17 cellular contexts compared by ENCODE assay signal in genomic region chr10:94107191-94107590, GRCh38.
DNase-seq lines count a peak whose midpoint lies in the region; FAIRE-seq and TF ChIP-seq lines count a peak whose summit lies in the region.
"Had no signal": no experiment of that assay in that cellular context is flagged by ENCODE, and none has a peak within 500 bp of the region (broad histone marks: within the 10 kb centered on the region; RNA-seq: fewer than 3 reads in every experiment).

No MANE protein-coding gene starts in this region.

- H3K36me3 Mint-ChIP-seq in T-helper 2 cell treated with Interferon-gamma antibody and Interleukin-4, amounts not matched to agents 5 μg/mL and 100 μg/mL, for 36 hours (ENCODE audit: low read depth) = no peaks in the 10 kb centered on the region

- H3K27ac Mint-ChIP-seq in T-helper 2 cell treated with Interferon-gamma antibody and Interleukin-4, amounts not matched to agents 5 μg/mL and 100 μg/mL, for 36 hours = no peak overlapping the region
- H3K27ac Mint-ChIP-seq: CD4-positive, alpha-beta T cell; H9 had no signal

- no peaks in the 10 kb centered on the region for H3K79me2 ChIP-seq in smooth muscle cell (ENCODE audit: low read depth)

- no peak for TF ChIP-seq CTCF in D721Med (IDR thresholded peaks at IDR 0.05; ENCODE audit: insufficient read depth, missing control alignments)
- TF ChIP-seq CTCF in WERI-Rb-1 (IDR thresholded peaks at IDR 0.05; ENCODE audit: low read depth, low read length) = no peak
- TF ChIP-seq CTCF in fibroblast of villous mesenchyme (IDR thresholded peaks at IDR 0.05; ENCODE audit: insufficient read depth, low read depth, low read length) = no peak
- no peak for TF ChIP-seq CTCF in smooth muscle cell (IDR thresholded peaks at IDR 0.05; ENCODE audit: borderline replicate concordance, insufficient read depth, poor library complexity, severe bottlenecking)
- no peak for TF ChIP-seq CTCF in brain microvascular endothelial cell (IDR thresholded peaks at IDR 0.05; ENCODE audit: low read depth, low read length, missing control alignments)
- TF ChIP-seq CTCF in vagina (IDR thresholded peaks at IDR 0.05) = no peak

- WGBS in smooth muscle cell (ENCODE audit: low lambda C conversion rate) = 6% methylated on average over 2 of the region's 2 CpGs

- H3K36me3 ChIP-seq in WERI-Rb-1 (no peaks in the 10 kb centered on the region), smooth muscle cell (ENCODE audit: low read depth) (no peaks in the 10 kb centered on the region), brain microvascular endothelial cell (replicated peaks) (no peaks in the 10 kb centered on the region), vagina (no peaks in the 10 kb centered on the region)

- H3K9me3 ChIP-seq in WERI-Rb-1 (ENCODE audit: severe bottlenecking) (no peaks in the 10 kb centered on the region), smooth muscle cell (replicated peaks; ENCODE audit: low read depth) (no peaks in the 10 kb centered on the region), vagina (no peaks in the 10 kb centered on the region)
- H3K9me3 ChIP-seq: Caco-2 had no signal

- H3K27me3 Mint-ChIP-seq in T-helper 2 cell treated with Interferon-gamma antibody and Interleukin-4, amounts not matched to agents 5 μg/mL and 100 μg/mL, for 36 hours (ENCODE audit: low read depth) = peaks cover 4% of the 10 kb centered on the region

- H3K4me1 ChIP-seq in smooth muscle cell (ENCODE audit: low read depth) (peaks cover 46% of the 10 kb centered on the region), vagina (peaks cover 10% of the 10 kb centered on the region)

- no peak overlapping the region for H3K4me3 Mint-ChIP-seq in T-helper 2 cell treated with Interferon-gamma antibody and Interleukin-4, amounts not matched to agents 5 μg/mL and 100 μg/mL, for 36 hours
- H3K4me3 Mint-ChIP-seq: CD4-positive, alpha-beta T cell; H9 had no signal

- H3K4me1 Mint-ChIP-seq in T-helper 2 cell treated with Interferon-gamma antibody and Interleukin-4, amounts not matched to agents 5 μg/mL and 100 μg/mL, for 36 hours (ENCODE audit: low read depth) = peaks cover 3% of the 10 kb centered on the region

- peak overlapping the region; percentile 85 for H3K4me2 ChIP-seq in smooth muscle cell

- H2AFZ ChIP-seq in smooth muscle cell (ENCODE audit: low read depth) = no peak overlapping the region

- intact Hi-C loops in vagina (cut with DNase I) = no loop called here

- in situ Hi-C loops in brain microvascular endothelial cell (cut with HindIII; ENCODE audit: low pct_ligation_motif_present, low sequenced_read_pairs) = no loop called here

- H3F3A ChIP-seq in smooth muscle cell (ENCODE audit: low read depth) = peaks cover 43% of the 10 kb centered on the region

- DNase-seq in D721Med (ENCODE audit: insufficient read length, low spot score) (no peak), WERI-Rb-1 (peak; percentile 43), fibroblast of villous mesenchyme (ENCODE audit: low read depth) (peak; percentile 52), smooth muscle cell (lab: John Stamatoyannopoulos, UW; ENCODE audit: unreplicated experiment) (no peak), brain microvascular endothelial cell (no peak), vagina (ENCODE audit: extremely low spot score in 2 of 2) (no peak)
- DNase-seq in T-helper 2 cell treated with Interferon-gamma antibody and Interleukin-4, amounts not matched to agents 5 μg/mL and 100 μg/mL, for 36 hours (ENCODE audit: low spot score) = no peak
- DNase-seq: AML-193; Caco-2; CD4-positive, alpha-beta T cell; DMS153; DMS79 treated with DMSO at 0.1 percent for 48 hours; GF-D8; GOT3; H9 had no signal

- H3K4me3 ChIP-seq in WERI-Rb-1 (ENCODE audit: low read depth, low read length) (peak overlapping the region; percentile 0; the same call in 1 of the 2 replicates), fibroblast of villous mesenchyme (ENCODE audit: low read depth, low read length) (no peak overlapping the region), smooth muscle cell (peak overlapping the region; percentile 16), brain microvascular endothelial cell (ENCODE audit: low read depth, low read length) (no peak overlapping the region), vagina (no peak overlapping the region)

- H3K27me3 ChIP-seq in WERI-Rb-1 (ENCODE audit: insufficient read depth, low read depth, severe bottlenecking) (no peaks in the 10 kb centered on the region), smooth muscle cell (ENCODE audit: low read depth) (no peaks in the 10 kb centered on the region), brain microvascular endothelial cell (replicated peaks) (no peaks in the 10 kb centered on the region), vagina (no peaks in the 10 kb centered on the region)

- H4K20me1 ChIP-seq in smooth muscle cell (ENCODE audit: low read depth) = no peaks in the 10 kb centered on the region

- peak; percentile 77 for FAIRE-seq in D721Med (lab: Jason Lieb, UNC)
- FAIRE-seq: HepG2 had no signal

- no peaks in the 10 kb centered on the region for H3K9me3 Mint-ChIP-seq in T-helper 2 cell treated with Interferon-gamma antibody and Interleukin-4, amounts not matched to agents 5 μg/mL and 100 μg/mL, for 36 hours
- H3K9me3 Mint-ChIP-seq: CD4-positive, alpha-beta T cell; H9 had no signal

- H3K27ac ChIP-seq in WERI-Rb-1 (peak overlapping the region; percentile 48; the same call in 1 of the 2 replicates), smooth muscle cell (ENCODE audit: low read depth) (peak overlapping the region; percentile 99), brain microvascular endothelial cell (no peak overlapping the region), vagina (no peak overlapping the region)
- H3K27ac ChIP-seq: C4-2B had no signal

- TF ChIP-seq POLR2A in vagina (IDR thresholded peaks at IDR 0.05) = no peak

- H3K9ac ChIP-seq in smooth muscle cell (ENCODE audit: low read depth) = peak overlapping the region; percentile 93

Comparison
In these comparisons a context has a peak if more than half of its experiments do, and no peak if none do; other contexts are left out.
1. DNase-seq: peak in WERI-Rb-1 (single experiment) and fibroblast of villous mesenchyme (single experiment); none in D721Med (single experiment), smooth muscle cell (single experiment), T-helper 2 cell treated with Interferon-gamma antibody and Interleukin-4, amounts not matched to agents 5 μg/mL and 100 μg/mL, for 36 hours (single experiment), brain microvascular endothelial cell (single experiment) and vagina (0 of 2).
2. H3K27ac ChIP-seq: peak in WERI-Rb-1 (single experiment) and smooth muscle cell (single experiment); none in brain microvascular endothelial cell (single experiment) and vagina (single experiment).
3. H3K4me3 ChIP-seq: peak in WERI-Rb-1 (single experiment) and smooth muscle cell (single experiment); none in fibroblast of villous mesenchyme (single experiment), brain microvascular endothelial cell (single experiment) and vagina (0 of 2).